ENCODE assay signal across 22 cellular contexts in genomic region chr17:82014971-82015310, GRCh38.
"Had no signal": no experiment of that assay in that cellular context is flagged by ENCODE, and none has a peak within 500 bp of the region (broad histone marks: within the 10 kb centered on the region; RNA-seq: fewer than 3 reads in every experiment).

No MANE protein-coding gene starts in this region.

- H3K79me2 ChIP-seq: hepatocyte, parathyroid adenoma had no signal

- H3K9ac ChIP-seq: parathyroid adenoma had no signal

- H3K4me1 ChIP-seq: parathyroid adenoma had no signal

- FAIRE-seq: endothelial cell of umbilical vein, kidney had no signal

- H2AFZ ChIP-seq: hepatocyte, parathyroid adenoma had no signal

- H3K27ac ChIP-seq: coronary artery, esophagus muscularis mucosa, foreskin keratinocyte, gastroesophageal sphincter, hepatocyte, neutrophil, parathyroid adenoma, spleen, testis, tibial artery had no signal

- H3K4me3 ChIP-seq: coronary artery, esophagus muscularis mucosa, gastroesophageal sphincter, heart left ventricle, hepatocyte, lung, spleen, testis, tibial artery had no signal

- ATAC-seq: foreskin keratinocyte; gastroesophageal sphincter; left lobe of liver; natural killer cell; sciatic nerve; stimulated activated memory B cell treated with anti-CD40 and anti-IgM and Interleukin-4, amounts not matched to agents 10 μg/mL and 1 μg/mL and 100 μg/mL, for 72 hours; stimulated activated naive CD8-positive, alpha-beta T cell treated with anti-CD3 and anti-CD28 coated beads, Interleukin-15, Interleukin-2, amounts not matched to agents 100 U/mL and 50 U/mL, for 24 hours had no signal

- H3K4me2 ChIP-seq: hepatocyte had no signal

- H3K27me3 ChIP-seq: esophagus muscularis mucosa, gastroesophageal sphincter, heart left ventricle, hepatocyte, neutrophil, spleen, testis, tibial artery had no signal

- DNase-seq: dermis blood vessel endothelial cell; effector memory CD4-positive, alpha-beta T cell; foreskin keratinocyte; heart left ventricle; kidney; natural killer cell; spleen; stimulated activated CD4-positive, alpha-beta T cell treated with anti-CD3 and anti-CD28 coated beads, Interleukin-4, amount 100 ng/mL, for 4 hours; stimulated activated naive CD8-positive, alpha-beta T cell treated with anti-CD3 and anti-CD28 coated beads, Interleukin-15, Interleukin-2, amounts not matched to agents 100 U/mL and 50 U/mL, for 24 hours; testis; tibial artery had no signal

- H3K9me3 ChIP-seq: esophagus muscularis mucosa, gastroesophageal sphincter, heart left ventricle, neutrophil, spleen, testis, tibial artery had no signal
